In the genomic region with DNA sequence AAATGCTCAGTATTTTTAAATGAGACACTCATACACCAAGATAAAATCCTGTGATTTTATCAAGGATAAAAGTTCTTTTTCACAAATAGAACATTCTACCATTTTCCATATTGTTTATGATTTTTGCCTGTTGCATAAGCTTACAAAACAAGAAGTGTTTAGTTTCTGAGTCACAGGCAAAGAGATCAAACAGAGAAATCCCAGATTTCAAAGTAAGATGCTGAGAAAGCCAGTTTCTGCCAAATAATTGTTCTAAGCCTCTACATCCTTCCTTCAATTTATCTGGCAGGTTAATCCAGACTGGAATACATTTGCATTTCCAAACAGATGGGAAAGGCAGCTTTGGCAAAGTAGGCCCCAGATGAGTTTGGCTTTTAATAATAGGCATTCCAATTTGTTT, we compare ENCODE assay signal across 14 cellular contexts. TPM values are rescaled to one million over a fixed set of nuclear protein-coding genes. Genes with fewer than 3 reads are reported as not detected.
DNase-seq lines count a peak whose midpoint lies in the region; ATAC-seq and TF ChIP-seq lines count a peak whose summit lies in the region.
"Had no signal": no experiment of that assay in that cellular context is flagged by ENCODE, and none has a peak within 500 bp of the region (broad histone marks: within the 10 kb centered on the region; RNA-seq: fewer than 3 reads in every experiment).

No MANE protein-coding gene starts in this region.

- DNase-seq in NCI-H446 treated with DMSO at 0.1 percent for 48 hours (lab: John Stamatoyannopoulos, UW), result peak; percentile 58
- peak in 1 of 10 donors; percentile 27 for DNase-seq in dorsolateral prefrontal cortex
- DNase-seq in omental fat pad (ENCODE audit: low spot score), result no peak
- DNase-seq in NCI-H2171 treated with DMSO at 0.1 percent for 48 hours (lab: John Stamatoyannopoulos, UW), result no peak
- DNase-seq in mucosa of descending colon, result no peak
- DNase-seq: activated CD4-positive, alpha-beta T cell treated with anti-CD3 and anti-CD28 coated beads, Interleukin-2, amount 50 U/mL, for 4 hours; activated effector memory CD4-positive, alpha-beta T cell treated with anti-CD3 and anti-CD28 coated beads, Interleukin-2, amount 50 U/mL, for 16 hours; DMS79; glutamatergic neuron; left ventricle myocardium superior had no signal

- H3K4me3 ChIP-seq in ACC112 (ENCODE audit: low read depth, low read length) (no peak overlapping the region), dorsolateral prefrontal cortex (no peak overlapping the region), mucosa of descending colon (no peak overlapping the region)

- H3K27me3 ChIP-seq in ACC112 (ENCODE audit: insufficient read depth, low read length) (no peaks in the 10 kb centered on the region), dorsolateral prefrontal cortex (no peaks in the 10 kb centered on the region)

- H3K4me1 ChIP-seq in ACC112 (ENCODE audit: control insufficient read depth, insufficient read depth, low read length, unreplicated experiment), result peaks cover 24% of the 10 kb centered on the region
- peaks cover 11% of the 10 kb centered on the region for H3K4me1 ChIP-seq in mucosa of descending colon (ENCODE audit: low read depth)

- H3K79me2 ChIP-seq in ACC112 (ENCODE audit: control insufficient read depth, insufficient read depth, low read length, unreplicated experiment), result no peaks in the 10 kb centered on the region

- no peak for TF ChIP-seq CTCF in dorsolateral prefrontal cortex (IDR thresholded peaks at IDR 0.05 in 54 of 56, conservative IDR thresholded peaks at IDR 0.05 in 2 of 56; ENCODE audit: low read depth in 1 of 56, partially characterized antibody in 56 of 56)
- no peak for TF ChIP-seq CTCF in omental fat pad (IDR thresholded peaks at IDR 0.05)
- no peak for TF ChIP-seq CTCF in mucosa of descending colon (IDR thresholded peaks at IDR 0.05)

- peak; percentile 53 for ATAC-seq in omental fat pad (ENCODE audit: low FRiP score)
- ATAC-seq in GM21423 (IDR thresholded peaks at IDR 0.05; ENCODE audit: unreplicated experiment), result no peak
- ATAC-seq in mucosa of descending colon, result no peak
- ATAC-seq in GM21381 (IDR thresholded peaks at IDR 0.05; ENCODE audit: unreplicated experiment), result no peak
- ATAC-seq: left ventricle myocardium superior had no signal

- peak overlapping the region; percentile 39 for H3K27ac ChIP-seq in ACC112 (ENCODE audit: low read depth, low read length)
- peak overlapping the region in 39 of 59 donors; percentile 4 to 83 (median 57) for H3K27ac ChIP-seq in dorsolateral prefrontal cortex

- H3K9me3 ChIP-seq in mucosa of descending colon, result peaks cover 7% of the 10 kb centered on the region

- peak overlapping the region; percentile 5 for H2AFZ ChIP-seq in ACC112 (ENCODE audit: low read length, unreplicated experiment)

- H3K36me3 ChIP-seq in ACC112 (ENCODE audit: insufficient read depth, low read length), result no peaks in the 10 kb centered on the region
- no peaks in the 10 kb centered on the region for H3K36me3 ChIP-seq in mucosa of descending colon (ENCODE audit: low read depth)

- intact Hi-C loops in dorsolateral prefrontal cortex (cut with DNase I) (no loop called here), mucosa of descending colon (cut with DNase I, micrococcal nuclease) (no loop called here)

RNA-seq across cellular contexts. Expression of gene SLC1A7, which starts 2.5 kb away (rescaled TPM):
- total RNA-seq in dorsolateral prefrontal cortex, result 10 to 100 TPM in 2 of 120 experiments, 1 to 10 TPM in 51, under 1 TPM in 36, not detected in 31; 0.16 to 18.5 (median 1.2) TPM
- total RNA-seq in omental fat pad, result under 1 TPM in 3 of 4 donors, not detected in 1; 0.19 to 0.63 (median 0.48) TPM
- under 1 TPM; 0.72 to 0.98 (median 0.93) TPM for total RNA-seq in mucosa of descending colon
- total RNA-seq: neural crest cell had no signal

RNA-seq across cellular contexts. Expression of gene CPT2, which starts 56.7 kb away (rescaled TPM):
- total RNA-seq in dorsolateral prefrontal cortex (10 to 100 TPM in 72 of 120 experiments, 1 to 10 TPM in 48; 4.3 to 20.0 (median 10.7) TPM), omental fat pad (10 to 100 TPM; 11.4 to 30.4 (median 17.6) TPM), mucosa of descending colon (10 to 100 TPM; 30.1 to 75.3 (median 52.3) TPM)
